In the genomic region with DNA sequence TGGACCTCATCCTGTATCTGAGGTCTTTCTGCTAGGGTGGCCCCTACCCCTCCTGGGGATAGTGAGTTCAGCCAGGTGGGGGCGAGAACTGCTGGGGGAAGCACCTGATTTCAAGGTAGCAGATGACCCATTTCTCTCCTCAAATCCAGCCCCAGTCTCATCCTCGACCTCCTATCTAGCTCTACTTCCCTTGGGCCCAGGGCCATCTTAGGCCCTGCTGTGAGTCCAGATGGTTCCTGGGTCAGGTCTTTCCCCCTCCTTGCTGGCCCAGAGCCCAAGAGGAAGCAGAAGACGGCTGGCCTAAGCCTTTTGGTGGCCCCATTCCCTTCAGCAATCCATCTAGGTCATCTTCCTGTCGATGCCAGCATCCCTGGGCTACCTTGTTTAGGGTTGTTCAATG, we compare ENCODE assay signal across 1 cellular context.
TF ChIP-seq lines count a peak whose summit lies in the region.

No MANE protein-coding gene starts in this region.

TF ChIP-seq in HEK293T, 16 proteins besides CTCF, POLR2A, EP300 and RAD21 (continued from another document):
- TF ChIP-seq FOXM1 (IDR thresholded peaks at IDR 0.05; ENCODE audit: borderline replicate concordance) (no peak), ELF4 (IDR thresholded peaks at IDR 0.05) (no peak), CTBP1 (IDR thresholded peaks at IDR 0.05; ENCODE audit: borderline replicate concordance) (no peak), SUZ12 (IDR thresholded peaks at IDR 0.05) (no peak), ARNT (IDR thresholded peaks at IDR 0.05) (no peak)
